In the genomic region with DNA sequence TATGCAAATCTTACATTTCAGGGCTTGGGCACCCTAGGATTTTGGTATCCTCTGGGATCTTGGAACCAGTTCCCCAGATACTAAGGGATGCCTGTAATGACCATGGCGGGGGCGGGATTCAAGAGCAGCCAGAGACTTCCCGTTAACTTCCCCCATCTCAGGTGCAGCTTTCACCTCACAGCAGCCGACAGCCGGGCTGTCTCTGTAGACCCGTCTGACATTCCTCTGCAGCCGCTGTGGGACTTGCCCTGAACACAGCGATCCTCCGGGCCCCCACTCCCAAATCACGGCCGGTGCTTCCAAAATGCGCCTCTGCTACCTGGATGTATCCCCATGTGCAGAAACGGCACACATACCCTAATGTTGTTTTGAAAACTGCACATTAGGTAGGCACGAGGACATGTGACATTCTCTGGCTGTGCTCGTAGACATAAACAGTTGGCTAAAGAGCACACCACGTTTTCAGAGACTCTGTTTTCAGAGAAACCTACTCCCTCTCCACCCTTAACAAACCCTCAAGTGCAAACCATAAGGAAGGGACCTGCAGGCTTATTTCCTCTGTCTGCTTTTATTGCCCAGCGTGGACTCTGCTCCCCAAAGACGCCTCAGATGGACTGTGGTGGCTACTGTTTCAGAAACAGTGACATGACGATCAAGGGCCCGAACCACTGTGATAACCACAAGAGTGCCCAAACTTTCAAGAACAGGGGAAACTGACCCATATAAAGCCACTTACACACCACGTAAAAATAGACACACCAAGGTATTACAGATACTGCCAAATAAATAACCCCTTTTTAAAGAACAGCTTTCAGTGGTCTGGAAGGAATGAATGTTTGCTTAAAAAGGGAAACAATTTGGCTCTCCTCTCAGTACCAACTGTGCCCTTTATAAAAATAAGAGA, we compare ENCODE assay signal across 22 cellular contexts.
A peak's percentile ranks its signal among the peaks of the same experiment; 100 is the strongest.
DNase-seq lines count a peak whose midpoint lies in the region; ATAC-seq and TF ChIP-seq lines count a peak whose summit lies in the region.
"Had no signal": no experiment of that assay in that cellular context is flagged by ENCODE, and none has a peak within 500 bp of the region (broad histone marks: within the 10 kb centered on the region; RNA-seq: fewer than 3 reads in every experiment).

No MANE protein-coding gene starts in this region.

- no peak overlapping the region for H3K4me3 ChIP-seq in CD4-positive, alpha-beta memory T cell (ENCODE audit: low read length in 2 of 2)
- no peak overlapping the region for H3K4me3 ChIP-seq in smooth muscle cell
- H3K4me3 ChIP-seq in breast epithelium, result no peak overlapping the region
- H3K4me3 ChIP-seq: lower lobe of right lung, spleen, upper lobe of right lung had no signal

- intact Hi-C loops in CD4-positive, alpha-beta memory T cell (cut with micrococcal nuclease), result no loop called here
- intact Hi-C loops in natural killer cell (cut with micrococcal nuclease) (no loop called here), breast epithelium (cut with DNase I; ENCODE audit: low total_unique reads) (no loop called here)

- H3K4me1 Mint-ChIP-seq in CD4-positive, alpha-beta memory T cell, result peaks cover 10 to 20% (median 12%) of the 10 kb centered on the region in 4 donors
- peaks cover 13% of the 10 kb centered on the region for H3K4me1 Mint-ChIP-seq in central memory CD8-positive, alpha-beta T cell
- peaks cover 20 to 23% of the 10 kb centered on the region in 2 donors for H3K4me1 Mint-ChIP-seq in natural killer cell
- H3K4me1 Mint-ChIP-seq in activated CD8-positive, alpha-beta T cell treated with anti-CD3 and anti-CD28 coated beads, Interleukin-2, amount 10 ng/mL, durations not matched to agents 7 days and 5 days (ENCODE audit: low read depth), result peaks cover 10% of the 10 kb centered on the region

- no peaks in the 10 kb centered on the region for H3K9me3 Mint-ChIP-seq in CD4-positive, alpha-beta memory T cell
- no peaks in the 10 kb centered on the region for H3K9me3 Mint-ChIP-seq in central memory CD8-positive, alpha-beta T cell
- H3K9me3 Mint-ChIP-seq in natural killer cell, result no peaks in the 10 kb centered on the region
- no peaks in the 10 kb centered on the region for H3K9me3 Mint-ChIP-seq in activated CD8-positive, alpha-beta T cell treated with anti-CD3 and anti-CD28 coated beads, Interleukin-2, amount 10 ng/mL, durations not matched to agents 7 days and 5 days (ENCODE audit: insufficient read depth)
- H3K9me3 Mint-ChIP-seq: activated T-helper 2 cell treated with anti-CD3 and anti-CD28 coated beads, Interferon-gamma antibody, Interleukin-2, Interleukin-4, amounts not matched to agents 10 μg/mL and 5 μg/mL and 100 μg/mL, durations not matched to agents 14 hours and 24 hours and 36 hours had no signal

- H3K27ac ChIP-seq in CD4-positive, alpha-beta memory T cell (ENCODE audit: low read depth, low read length), result peak overlapping the region; percentile 30
- H3K27ac ChIP-seq in smooth muscle cell (ENCODE audit: low read depth), result no peak overlapping the region
- no peak overlapping the region for H3K27ac ChIP-seq in breast epithelium
- H3K27ac ChIP-seq: lower lobe of right lung, parathyroid adenoma, upper lobe of right lung had no signal

- H3K4me1 ChIP-seq in CD4-positive, alpha-beta memory T cell (ENCODE audit: insufficient read depth, low read length), result peaks cover 35% of the 10 kb centered on the region
- H3K4me1 ChIP-seq in smooth muscle cell (ENCODE audit: low read depth) (no peaks in the 10 kb centered on the region), breast epithelium (no peaks in the 10 kb centered on the region)
- H3K4me1 ChIP-seq: lower lobe of right lung, parathyroid adenoma, upper lobe of right lung had no signal

- TF ChIP-seq CTCF in natural killer cell (IDR thresholded peaks at IDR 0.05) (no peak), smooth muscle cell (IDR thresholded peaks at IDR 0.05; ENCODE audit: borderline replicate concordance, insufficient read depth, poor library complexity, severe bottlenecking) (no peak), breast epithelium (IDR thresholded peaks at IDR 0.05) (no peak)

- WGBS in smooth muscle cell (ENCODE audit: low lambda C conversion rate), result 90% methylated on average over 21 of the region's 21 CpGs

- H3K79me2 ChIP-seq in smooth muscle cell (ENCODE audit: low read depth), result no peaks in the 10 kb centered on the region
- H3K79me2 ChIP-seq: parathyroid adenoma had no signal

- H3F3A ChIP-seq in smooth muscle cell (ENCODE audit: low read depth), result no peaks in the 10 kb centered on the region

- H3K27me3 Mint-ChIP-seq in CD4-positive, alpha-beta memory T cell, result no peaks in the 10 kb centered on the region
- no peaks in the 10 kb centered on the region for H3K27me3 Mint-ChIP-seq in central memory CD8-positive, alpha-beta T cell
- no peaks in the 10 kb centered on the region for H3K27me3 Mint-ChIP-seq in natural killer cell (ENCODE audit: low read depth in 2 of 2)
- no peaks in the 10 kb centered on the region for H3K27me3 Mint-ChIP-seq in activated CD8-positive, alpha-beta T cell treated with anti-CD3 and anti-CD28 coated beads, Interleukin-2, amount 10 ng/mL, durations not matched to agents 7 days and 5 days (ENCODE audit: low read depth)

- H3K27ac Mint-ChIP-seq in CD4-positive, alpha-beta memory T cell, result peak overlapping the region; percentile 46 to 89 (median 57)
- peak overlapping the region; percentile 76 for H3K27ac Mint-ChIP-seq in central memory CD8-positive, alpha-beta T cell (ENCODE audit: low read depth)
- H3K27ac Mint-ChIP-seq in natural killer cell, result peak overlapping the region; percentile 85 to 93
- no peak overlapping the region for H3K27ac Mint-ChIP-seq in activated CD8-positive, alpha-beta T cell treated with anti-CD3 and anti-CD28 coated beads, Interleukin-2, amount 10 ng/mL, durations not matched to agents 7 days and 5 days
- H3K27ac Mint-ChIP-seq: activated T-helper 2 cell treated with anti-CD3 and anti-CD28 coated beads, Interferon-gamma antibody, Interleukin-2, Interleukin-4, amounts not matched to agents 10 μg/mL and 5 μg/mL and 100 μg/mL, durations not matched to agents 14 hours and 24 hours and 36 hours had no signal

- no peaks in the 10 kb centered on the region for H3K36me3 ChIP-seq in CD4-positive, alpha-beta memory T cell (ENCODE audit: insufficient read depth, low read length)
- H3K36me3 ChIP-seq in smooth muscle cell (ENCODE audit: low read depth), result no peaks in the 10 kb centered on the region
- H3K36me3 ChIP-seq in breast epithelium, result no peaks in the 10 kb centered on the region
- H3K36me3 ChIP-seq: lower lobe of right lung, spleen, upper lobe of right lung had no signal

- H3K9me3 ChIP-seq in CD4-positive, alpha-beta memory T cell (ENCODE audit: control insufficient read depth in 1 of 2, low read length in 2 of 2), result no peaks in the 10 kb centered on the region
- H3K9me3 ChIP-seq in smooth muscle cell (replicated peaks; ENCODE audit: low read depth) (no peaks in the 10 kb centered on the region), breast epithelium (no peaks in the 10 kb centered on the region)
- H3K9me3 ChIP-seq: lower lobe of right lung, spleen, upper lobe of right lung had no signal

- CTCF ChIA-PET in CD4-positive, alpha-beta memory T cell (lab: Charles Lee; ENCODE audit: partially characterized antibody), result interaction anchor here (1.8 to 5.0 kb wide), 2 partner anchors 11 to 18 kb away, joined by 5 to 59 read pairs; no protein-coding TSS in a partner anchor
- CTCF ChIA-PET in activated CD8-positive, alpha-beta T cell treated with anti-CD3 and anti-CD28 coated beads, Interleukin-2, amount 10 ng/mL, durations not matched to agents 7 days and 5 days (lab: Charles Lee), result interaction anchor here (0.6 kb wide), 1 partner anchor 13 kb away, joined by 3 read pairs; no protein-coding TSS in a partner anchor

- peak overlapping the region in 5 of 8 donors; percentile 1 to 70 (median 13) for H3K4me3 Mint-ChIP-seq in CD4-positive, alpha-beta memory T cell
- H3K4me3 Mint-ChIP-seq in central memory CD8-positive, alpha-beta T cell, result peak overlapping the region; percentile 41
- peak overlapping the region; percentile 75 for H3K4me3 Mint-ChIP-seq in natural killer cell
- H3K4me3 Mint-ChIP-seq in activated CD8-positive, alpha-beta T cell treated with anti-CD3 and anti-CD28 coated beads, Interleukin-2, amount 10 ng/mL, durations not matched to agents 7 days and 5 days, result no peak overlapping the region

- TF ChIP-seq POLR2A in breast epithelium (IDR thresholded peaks at IDR 0.05), result no peak

- no peak overlapping the region for H3K4me2 ChIP-seq in smooth muscle cell

- H4K20me1 ChIP-seq in smooth muscle cell (ENCODE audit: low read depth), result no peaks in the 10 kb centered on the region

- POLR2A ChIA-PET in CD4-positive, alpha-beta memory T cell (lab: Charles Lee; ENCODE audit: partially characterized antibody), result interaction anchor here (0.7 to 1.5 kb wide), 5 partner anchors 10 to 19 kb away, joined by 3 to 8 read pairs (median 6); no protein-coding TSS in a partner anchor
- POLR2A ChIA-PET in activated CD8-positive, alpha-beta T cell treated with anti-CD3 and anti-CD28 coated beads, Interleukin-2, amount 10 ng/mL, durations not matched to agents 7 days and 5 days (lab: Charles Lee), result no interaction called here

- H3K27me3 ChIP-seq in CD4-positive, alpha-beta memory T cell (ENCODE audit: insufficient read depth, low read length), result no peaks in the 10 kb centered on the region
- peaks cover 5% of the 10 kb centered on the region for H3K27me3 ChIP-seq in smooth muscle cell (ENCODE audit: low read depth)
- no peaks in the 10 kb centered on the region for H3K27me3 ChIP-seq in breast epithelium
- H3K27me3 ChIP-seq: spleen, upper lobe of right lung had no signal

- no peak for DNase-seq in CD4-positive, alpha-beta memory T cell
- DNase-seq in KG1 (lab: John Stamatoyannopoulos, UW) (peak; percentile 22), natural killer cell (no peak), smooth muscle cell (lab: John Stamatoyannopoulos, UW; ENCODE audit: unreplicated experiment) (no peak), breast epithelium (ENCODE audit: low spot score in 2 of 2) (no peak)
- DNase-seq in central memory CD8-positive, alpha-beta T cell (ENCODE audit: low spot score in 2 of 2), result no peak
- no peak for DNase-seq in activated CD8-positive, alpha-beta T cell treated with anti-CD3 and anti-CD28 coated beads, Interleukin-2, amount 10 ng/mL, durations not matched to agents 7 days and 5 days
- DNase-seq: activated CD4-positive, alpha-beta T cell treated with anti-CD3 and anti-CD28 coated beads for 1 hour; C1 segment of cervical spinal cord; Calu3; DND-41; effector memory CD4-positive, alpha-beta T cell; erythroblast; kidney glomerular epithelial cell; lower lobe of right lung; NCI-H146; spleen; substantia nigra; upper lobe of right lung had no signal

- H3K9ac ChIP-seq in smooth muscle cell (ENCODE audit: low read depth), result no peak overlapping the region
- H3K9ac ChIP-seq: parathyroid adenoma had no signal

- peak; percentile 36 for ATAC-seq in central memory CD8-positive, alpha-beta T cell (replicated peaks; ENCODE audit: extremely low read depth, poor library complexity, severe bottlenecking)
- peak; percentile 44 to 60 (median 46) for ATAC-seq in natural killer cell
- ATAC-seq in activated CD8-positive, alpha-beta T cell treated with anti-CD3 and anti-CD28 coated beads, Interleukin-2, amount 10 ng/mL, durations not matched to agents 7 days and 5 days, result no peak
- ATAC-seq: HCT116, lower lobe of right lung, upper lobe of right lung had no signal

- H2AFZ ChIP-seq in smooth muscle cell (ENCODE audit: low read depth), result no peak overlapping the region
- H2AFZ ChIP-seq: parathyroid adenoma had no signal

- H3K36me3 Mint-ChIP-seq in CD4-positive, alpha-beta memory T cell, result peaks cover 0 to 6% of the 10 kb centered on the region in 2 donors
- peaks cover 3% of the 10 kb centered on the region for H3K36me3 Mint-ChIP-seq in central memory CD8-positive, alpha-beta T cell (ENCODE audit: insufficient read depth)
- H3K36me3 Mint-ChIP-seq in natural killer cell, result no peaks in the 10 kb centered on the region
- H3K36me3 Mint-ChIP-seq in activated CD8-positive, alpha-beta T cell treated with anti-CD3 and anti-CD28 coated beads, Interleukin-2, amount 10 ng/mL, durations not matched to agents 7 days and 5 days (ENCODE audit: low read depth), result no peaks in the 10 kb centered on the region
